In the genomic region with DNA sequence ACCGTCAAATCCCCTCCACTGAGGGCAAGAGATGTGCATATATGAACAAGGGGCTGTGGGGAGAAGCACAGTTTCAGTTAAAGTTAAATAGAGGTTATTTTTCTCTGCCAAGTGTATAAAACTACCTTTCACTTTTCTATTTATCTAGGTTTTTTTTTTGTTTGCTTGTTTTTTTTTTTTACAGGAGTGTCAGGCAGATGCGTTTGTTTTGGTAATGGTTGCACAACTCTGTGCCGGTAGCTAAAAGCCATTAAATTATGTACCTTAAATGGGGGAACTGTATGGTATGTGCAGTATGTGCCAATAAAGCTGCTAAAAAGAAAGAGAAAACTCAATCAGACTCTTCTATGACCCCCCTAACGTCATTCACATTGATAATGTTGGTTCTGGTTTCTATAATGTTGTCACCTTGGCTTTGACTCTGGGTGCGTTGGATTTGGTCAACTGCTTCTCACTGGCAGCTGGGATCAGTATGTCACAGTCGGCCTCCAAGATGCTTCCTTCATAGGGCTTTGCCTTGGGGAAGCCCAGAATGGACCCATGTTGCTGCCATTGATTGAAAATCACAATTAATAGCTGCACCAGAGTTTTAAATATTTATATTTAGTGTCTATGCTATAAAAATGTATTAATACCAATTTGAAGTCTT, we compare ENCODE assay signal across 32 cellular contexts. TPM values are rescaled to one million over a fixed set of nuclear protein-coding genes. Genes with fewer than 3 reads are reported as not detected.
"Had no signal": no experiment of that assay in that cellular context is flagged by ENCODE, and none has a peak within 500 bp of the region (broad histone marks: within the 10 kb centered on the region; RNA-seq: fewer than 3 reads in every experiment).

No MANE protein-coding gene starts in this region.

- DNase-seq: activated CD4-positive, alpha-beta T cell treated with anti-CD3 and anti-CD28 coated beads for 4 hours; activated CD4-positive, alpha-beta T cell treated with anti-CD3 and anti-CD28 coated beads, Interleukin-2, amount 50 U/mL, for 4 hours; activated naive CD4-positive, alpha-beta T cell; activated T-cell treated with anti-CD3 and anti-CD28 coated beads for 4 hours; activated T-cell treated with anti-CD3 and anti-CD28 coated beads, Interleukin-2, amount 50 U/mL, for 72 hours; amniotic stem cell; dermis blood vessel endothelial cell; effector CD4-positive, alpha-beta T cell; erythroblast; head of caudate nucleus; hippocampal formation; left cardiac atrium; midbrain; naive thymus-derived CD8-positive, alpha-beta T cell; occipital lobe; right cardiac atrium; stimulated activated CD4-positive, alpha-beta T cell treated with anti-CD3 and anti-CD28 coated beads, Interleukin-2, amount 100 ng/mL, for 48 hours; stimulated activated naive CD4-positive, alpha-beta T cell treated with Interleukin-2 at 50 U/mL for 16 hours; T-helper 1 cell; transverse colon had no signal

- H3K27ac Mint-ChIP-seq: activated T-cell treated with anti-CD3 and anti-CD28 coated beads, Interleukin-2, amount 50 U/mL, for 72 hours; memory B cell; neural progenitor cell had no signal

- H3K4me1 ChIP-seq: parathyroid adenoma, transverse colon had no signal

- H3K27me3 ChIP-seq: neural progenitor cell, transverse colon had no signal

- H3K9me3 Mint-ChIP-seq: activated T-cell treated with anti-CD3 and anti-CD28 coated beads, Interleukin-2, amount 50 U/mL, for 72 hours; memory B cell; naive thymus-derived CD8-positive, alpha-beta T cell; neural progenitor cell had no signal

- H3K9ac ChIP-seq: neural progenitor cell, parathyroid adenoma had no signal

- H3K27me3 Mint-ChIP-seq: memory B cell; naive thymus-derived CD8-positive, alpha-beta T cell had no signal

- H3K4me2 ChIP-seq: neural progenitor cell had no signal

- H3K9me3 ChIP-seq: transverse colon had no signal

- H3K4me3 ChIP-seq: neural progenitor cell, transverse colon had no signal

- H3K4me1 Mint-ChIP-seq: memory B cell; naive thymus-derived CD8-positive, alpha-beta T cell; neural progenitor cell had no signal

- FAIRE-seq: bronchial epithelial cell, colon, keratinocyte had no signal

- H3K4me3 Mint-ChIP-seq: activated T-cell treated with anti-CD3 and anti-CD28 coated beads, Interleukin-2, amount 50 U/mL, for 72 hours; memory B cell; naive thymus-derived CD8-positive, alpha-beta T cell; neural progenitor cell had no signal

- H3K79me2 ChIP-seq: parathyroid adenoma had no signal

- H2AFZ ChIP-seq: neural progenitor cell, parathyroid adenoma had no signal

- H3K27ac ChIP-seq: neural progenitor cell, parathyroid adenoma, transverse colon had no signal

RNA-seq across cellular contexts. Expression of a gene that starts 40.3 kb away (rescaled TPM):
- total RNA-seq: activated T-cell treated with anti-CD3 and anti-CD28 coated beads, Interleukin-2, amount 50 U/mL, for 72 hours; dermis blood vessel endothelial cell; fibroblast of lung; fibroblast of villous mesenchyme; left cardiac atrium; naive thymus-derived CD8-positive, alpha-beta T cell; occipital lobe; pulmonary artery endothelial cell; right cardiac atrium; skeletal muscle tissue; temporal lobe; transverse colon; urinary bladder had no signal
- polyA plus RNA-seq: fibroblast of lung; naive thymus-derived CD8-positive, alpha-beta T cell; right cardiac atrium; urinary bladder had no signal
